ENCODE assay signal across 18 cellular contexts in genomic region chr4:111671756-111672155, GRCh38.
"Had no signal": no experiment of that assay in that cellular context is flagged by ENCODE, and none has a peak within 500 bp of the region (broad histone marks: within the 10 kb centered on the region; RNA-seq: fewer than 3 reads in every experiment).

No MANE protein-coding gene starts in this region.

- H3K27ac ChIP-seq: SJSA1 had no signal

- H3K27me3 ChIP-seq: SJSA1 had no signal

- H3K36me3 ChIP-seq: SJSA1 had no signal

- H3K4me3 ChIP-seq: SJSA1 had no signal

- DNase-seq: KBM-7, MV-4-11, NCI-H1092, NCI-H1105 treated with DMSO at 0.1 percent for 48 hours, NCI-H1417 treated with DMSO at 0.1 percent for 48 hours, NCI-H146, NCI-H1694 treated with DMSO at 0.1 percent for 48 hours, NCI-H1930, NCI-H2081, NCI-H2107, NCI-H2227 treated with DMSO at 0.1 percent for 48 hours, Right ventricle myocardium superior, RPMI8226, SIG-M5, SK-N-SH, SW 1271, T-cell had no signal

- H3K9me3 ChIP-seq: SJSA1, SK-N-SH had no signal

- ATAC-seq: T-cell had no signal

- H3K4me1 ChIP-seq: SJSA1 had no signal
